ENCODE assay signal across 9 cellular contexts in genomic region chr4:100106982-100107381, GRCh38.
DNase-seq lines count a peak whose midpoint lies in the region; ATAC-seq and TF ChIP-seq lines count a peak whose summit lies in the region.
"Had no signal": no experiment of that assay in that cellular context is flagged by ENCODE, and none has a peak within 500 bp of the region (broad histone marks: within the 10 kb centered on the region; RNA-seq: fewer than 3 reads in every experiment).

No MANE protein-coding gene starts in this region.

- no peaks in the 10 kb centered on the region for H3K4me1 Mint-ChIP-seq in HFFc6 (ENCODE audit: low read depth)

- DNase-seq in Jurkat, Clone E6-1 (ENCODE audit: low read depth, low spot score), result peak; percentile 94
- DNase-seq in kidney glomerular epithelial cell (lab: John Stamatoyannopoulos, UW), result peak; percentile 65
- no peak for DNase-seq in HFFc6
- no peak for DNase-seq in OCI-M1 (lab: John Stamatoyannopoulos, UW)
- no peak for DNase-seq in NCI-H1436 treated with DMSO at 0.1 percent for 48 hours (lab: John Stamatoyannopoulos, UW)
- DNase-seq in activated T-cell treated with anti-CD3 and anti-CD28 coated beads for 4 hours, result no peak

- no peaks in the 10 kb centered on the region for H3K27me3 Mint-ChIP-seq in HFFc6 (ENCODE audit: insufficient read depth)

- H3K9me3 Mint-ChIP-seq in HFFc6, result no peaks in the 10 kb centered on the region

- no peak overlapping the region for H3K4me3 ChIP-seq in Jurkat, Clone E6-1 (ENCODE audit: low read length)

- TF ChIP-seq CTCF in HFFc6 (IDR thresholded peaks at IDR 0.05), result no peak

- H3K4me3 Mint-ChIP-seq in HFFc6, result no peak overlapping the region

- H3K27ac Mint-ChIP-seq in HFFc6, result no peak overlapping the region

- ATAC-seq in GM18858 (IDR thresholded peaks at IDR 0.05; ENCODE audit: unreplicated experiment), result peak; percentile 100
- ATAC-seq in HG02571 (IDR thresholded peaks at IDR 0.05; ENCODE audit: unreplicated experiment), result peak; percentile 94
- ATAC-seq: Panc1 had no signal

- no peaks in the 10 kb centered on the region for H3K36me3 Mint-ChIP-seq in HFFc6 (ENCODE audit: low read depth)

Comparison
In these comparisons a context has a peak if more than half of its experiments do, and no peak if none do; other contexts are left out.
1. DNase-seq: peak in Jurkat, Clone E6-1 (single experiment) and kidney glomerular epithelial cell (single experiment); none in HFFc6 (single experiment), OCI-M1 (single experiment), NCI-H1436 treated with DMSO at 0.1 percent for 48 hours (single experiment) and activated T-cell treated with anti-CD3 and anti-CD28 coated beads for 4 hours (single experiment).